In the genomic region with DNA sequence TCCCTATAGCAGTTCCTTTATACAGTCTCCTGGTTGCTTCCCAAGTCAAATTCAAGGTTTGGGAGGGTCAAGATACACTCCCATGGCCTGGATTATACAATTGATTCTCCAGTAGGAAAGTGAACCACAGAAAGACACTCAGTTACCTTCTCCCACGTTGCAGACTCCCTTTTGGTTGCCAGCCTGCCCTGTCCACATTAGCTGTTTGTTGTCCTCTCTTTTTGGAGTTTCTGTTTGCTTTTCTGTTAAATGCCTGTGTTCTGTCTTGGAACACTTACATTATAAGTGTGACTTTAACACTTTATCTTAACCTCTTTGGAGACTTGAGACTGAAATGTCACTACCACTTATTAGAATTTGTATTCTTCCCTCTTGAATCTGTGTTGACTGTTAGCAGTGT, we compare ENCODE assay signal across 28 cellular contexts.
"Had no signal": no experiment of that assay in that cellular context is flagged by ENCODE, and none has a peak within 500 bp of the region (broad histone marks: within the 10 kb centered on the region; RNA-seq: fewer than 3 reads in every experiment).

No MANE protein-coding gene starts in this region.

- H3K27ac ChIP-seq: ascending aorta, breast epithelium, cardiac muscle cell, colonic mucosa, WERI-Rb-1 had no signal

- H3K27ac Mint-ChIP-seq: activated B cell treated with CpG ODN at 0.5 μM for 24 hours; activated CD4-positive, alpha-beta memory T cell treated with anti-CD3 and anti-CD28 coated beads for 36 hours; activated naive CD4-positive, alpha-beta T cell treated with anti-CD3 and anti-CD28 coated beads, Interleukin-2, amount 10 ng/mL, durations not matched to agents 7 days and 5 days; activated naive CD4-positive, alpha-beta T cell treated with anti-CD3 and anti-CD28 coated beads, Interleukin-2, amount 50 U/mL, for 72 hours; activated naive CD8-positive, alpha-beta T cell treated with anti-CD3 and anti-CD28 coated beads, Interleukin-2, amount 10 ng/mL, durations not matched to agents 7 days and 5 days; activated T-cell treated with anti-CD3 and anti-CD28 coated beads, Interleukin-2, amount 50 U/mL, for 24 hours; activated T-cell treated with anti-CD3 and anti-CD28 coated beads, Interleukin-2, amount 50 U/mL, for 72 hours; brain; T-helper 17 cell; T-helper 2 cell treated with Interferon-gamma antibody and Interleukin-4, amounts not matched to agents 5 μg/mL and 100 μg/mL, for 36 hours had no signal

- H3K9me3 ChIP-seq: colonic mucosa had no signal

- H3K4me3 ChIP-seq: ascending aorta, breast epithelium, cardiac muscle cell, colonic mucosa had no signal

- H3K4me1 ChIP-seq: ascending aorta, breast epithelium, colonic mucosa had no signal

- H3K36me3 ChIP-seq: breast epithelium, cardiac muscle cell, colonic mucosa, WERI-Rb-1 had no signal

- H3K27me3 ChIP-seq: ascending aorta, breast epithelium, cardiac muscle cell, colonic mucosa had no signal

- H3K4me3 Mint-ChIP-seq: activated B cell treated with CpG ODN at 0.5 μM for 24 hours; activated CD4-positive, alpha-beta memory T cell treated with anti-CD3 and anti-CD28 coated beads for 36 hours; activated naive CD4-positive, alpha-beta T cell treated with anti-CD3 and anti-CD28 coated beads, Interleukin-2, amount 10 ng/mL, durations not matched to agents 7 days and 5 days; activated naive CD8-positive, alpha-beta T cell treated with anti-CD3 and anti-CD28 coated beads, Interleukin-2, amount 10 ng/mL, durations not matched to agents 7 days and 5 days; activated T-cell treated with anti-CD3 and anti-CD28 coated beads, Interleukin-2, amount 50 U/mL, for 24 hours; activated T-cell treated with anti-CD3 and anti-CD28 coated beads, Interleukin-2, amount 50 U/mL, for 72 hours; brain; T-helper 17 cell; T-helper 2 cell treated with Interferon-gamma antibody and Interleukin-4, amounts not matched to agents 5 μg/mL and 100 μg/mL, for 36 hours had no signal

- H3K4me1 Mint-ChIP-seq: activated B cell treated with CpG ODN at 0.5 μM for 24 hours, brain, T-helper 17 cell had no signal

- DNase-seq: activated B cell treated with CpG ODN at 0.5 μM for 24 hours; activated CD4-positive, alpha-beta memory T cell treated with anti-CD3 and anti-CD28 coated beads for 36 hours; activated CD4-positive, alpha-beta T cell treated with anti-CD3 and anti-CD28 coated beads for 48 hours; activated CD8-positive, alpha-beta memory T cell treated with anti-CD3 and anti-CD28 coated beads, Interleukin-2, amount 50 U/mL, for 48 hours; activated gamma-delta T cell; activated naive CD4-positive, alpha-beta T cell; activated naive CD4-positive, alpha-beta T cell treated with anti-CD3 and anti-CD28 coated beads, Interleukin-2, amount 10 ng/mL, durations not matched to agents 7 days and 5 days; activated naive CD8-positive, alpha-beta T cell treated with anti-CD3 and anti-CD28 coated beads, Interleukin-2, amount 10 ng/mL, durations not matched to agents 7 days and 5 days; activated T-cell treated with anti-CD3 and anti-CD28 coated beads for 4 hours; activated T-cell treated with anti-CD3 and anti-CD28 coated beads, Interleukin-2, amount 50 U/mL, for 24 hours; activated T-cell treated with anti-CD3 and anti-CD28 coated beads, Interleukin-2, amount 50 U/mL, for 72 hours; central memory CD4-positive, alpha-beta T cell; cerebellar nuclear complex; colonic mucosa; effector CD8-positive, alpha-beta T cell; foreskin fibroblast; T-helper 1 cell; T-helper 17 cell; T1000; WERI-Rb-1 had no signal

- ATAC-seq: activated CD4-positive, CD25-positive, alpha-beta regulatory T cell treated with anti-CD3 and anti-CD28 coated beads, Interleukin-2, amount 50 U/mL, for 24 hours; activated naive CD4-positive, alpha-beta T cell treated with anti-CD3 and anti-CD28 coated beads, Interleukin-2, amount 50 U/mL, for 72 hours; activated T-cell treated with anti-CD3 and anti-CD28 coated beads, Interleukin-2, amount 50 U/mL, for 72 hours; esophagus mucosa; T-helper 17 cell had no signal

- H3K27me3 Mint-ChIP-seq: activated B cell treated with CpG ODN at 0.5 μM for 24 hours; activated CD4-positive, alpha-beta memory T cell treated with anti-CD3 and anti-CD28 coated beads for 36 hours; activated naive CD4-positive, alpha-beta T cell treated with anti-CD3 and anti-CD28 coated beads, Interleukin-2, amount 10 ng/mL, durations not matched to agents 7 days and 5 days; activated naive CD8-positive, alpha-beta T cell treated with anti-CD3 and anti-CD28 coated beads, Interleukin-2, amount 10 ng/mL, durations not matched to agents 7 days and 5 days; activated T-cell treated with anti-CD3 and anti-CD28 coated beads, Interleukin-2, amount 50 U/mL, for 24 hours; T-helper 17 cell had no signal
